In the genomic region with DNA sequence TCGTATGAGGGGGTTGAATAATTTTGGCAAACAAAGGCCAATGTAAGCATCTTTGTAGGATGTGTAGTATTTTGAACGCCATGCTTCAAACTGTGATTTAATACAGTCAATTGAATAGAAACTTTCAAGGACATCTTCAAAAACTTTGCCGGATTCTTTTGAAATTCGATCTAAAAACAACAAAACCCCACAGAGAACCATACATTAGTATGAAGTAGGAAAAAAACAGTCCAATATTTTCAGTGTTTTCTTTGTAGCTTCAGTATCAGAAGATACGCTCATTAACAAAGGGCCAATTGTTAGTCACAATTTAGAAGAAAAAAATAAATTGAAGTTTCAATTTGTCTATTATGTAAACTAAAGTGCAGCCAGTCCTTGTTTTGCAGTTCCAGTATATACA, we compare ENCODE assay signal across 24 cellular contexts.
"Had no signal": no experiment of that assay in that cellular context is flagged by ENCODE, and none has a peak within 500 bp of the region (broad histone marks: within the 10 kb centered on the region; RNA-seq: fewer than 3 reads in every experiment).

No MANE protein-coding gene starts in this region.

- ATAC-seq: gastroesophageal sphincter; heart left ventricle; left colon; naive thymus-derived CD4-positive, alpha-beta T cell; psoas muscle; right cardiac atrium; stimulated activated effector memory CD8-positive, alpha-beta T cell treated with anti-CD3 and anti-CD28 coated beads, Interleukin-12 subunit alpha, Interleukin-12 subunit beta, amount 100 ng/mL, for 72 hours had no signal

- H3K9me3 Mint-ChIP-seq: activated CD4-positive, alpha-beta memory T cell treated with anti-CD3 and anti-CD28 coated beads for 36 hours; naive thymus-derived CD4-positive, alpha-beta T cell; neural progenitor cell; stimulated activated effector memory CD8-positive, alpha-beta T cell treated with anti-CD3 and anti-CD28 coated beads, Interleukin-12 subunit alpha, Interleukin-12 subunit beta, amount 100 ng/mL, for 72 hours; type B pancreatic cell had no signal

- H3K4me3 ChIP-seq: ascending aorta, colonic mucosa, esophagus muscularis mucosa, gastroesophageal sphincter, heart left ventricle, neural progenitor cell, psoas muscle, skin epidermis, stomach, thoracic aorta, vagina had no signal

- H2AFZ ChIP-seq: neural progenitor cell had no signal

- H3K9me3 ChIP-seq: ascending aorta, colonic mucosa, esophagus muscularis mucosa, gastroesophageal sphincter, heart left ventricle, psoas muscle, SK-N-SH, stomach, thoracic aorta, vagina had no signal

- H3K9ac ChIP-seq: neural progenitor cell, SK-N-SH had no signal

- H3K4me2 ChIP-seq: neural progenitor cell, SK-N-SH had no signal

- DNase-seq: activated CD4-positive, alpha-beta memory T cell treated with anti-CD3 and anti-CD28 coated beads for 36 hours; activated gamma-delta T cell; activated naive CD4-positive, alpha-beta T cell treated with anti-CD3 and anti-CD28 coated beads, Interleukin-2, amount 50 U/mL, for 16 hours; brain microvascular endothelial cell; central memory CD4-positive, alpha-beta T cell; colonic mucosa; heart left ventricle; left colon; mesendoderm; naive thymus-derived CD4-positive, alpha-beta T cell; psoas muscle; right cardiac atrium; SK-N-SH; stimulated activated CD4-positive, alpha-beta T cell treated with anti-CD3 and anti-CD28 coated beads, Interleukin-1b, Interleukin-23, amount 100 ng/mL, for 48 hours; stomach had no signal

- H3K4me3 Mint-ChIP-seq: activated CD4-positive, alpha-beta memory T cell treated with anti-CD3 and anti-CD28 coated beads for 36 hours; neural progenitor cell; stimulated activated effector memory CD8-positive, alpha-beta T cell treated with anti-CD3 and anti-CD28 coated beads, Interleukin-12 subunit alpha, Interleukin-12 subunit beta, amount 100 ng/mL, for 72 hours; type B pancreatic cell had no signal

- H3K27ac ChIP-seq: ascending aorta, brain microvascular endothelial cell, colonic mucosa, esophagus muscularis mucosa, gastroesophageal sphincter, heart left ventricle, neural progenitor cell, psoas muscle, skin epidermis, stomach, thoracic aorta, vagina had no signal

- H3K4me1 ChIP-seq: ascending aorta, colonic mucosa, esophagus muscularis mucosa, gastroesophageal sphincter, heart left ventricle, neural progenitor cell, psoas muscle, stomach, vagina had no signal

- H3K27ac Mint-ChIP-seq: activated CD4-positive, alpha-beta memory T cell treated with anti-CD3 and anti-CD28 coated beads for 36 hours; neural progenitor cell; type B pancreatic cell had no signal

- H3K27me3 Mint-ChIP-seq: activated CD4-positive, alpha-beta memory T cell treated with anti-CD3 and anti-CD28 coated beads for 36 hours; naive thymus-derived CD4-positive, alpha-beta T cell; type B pancreatic cell had no signal

- H3K27me3 ChIP-seq: ascending aorta, brain microvascular endothelial cell, colonic mucosa, esophagus muscularis mucosa, gastroesophageal sphincter, heart left ventricle, neural progenitor cell, stomach, vagina had no signal
